In the genomic region with DNA sequence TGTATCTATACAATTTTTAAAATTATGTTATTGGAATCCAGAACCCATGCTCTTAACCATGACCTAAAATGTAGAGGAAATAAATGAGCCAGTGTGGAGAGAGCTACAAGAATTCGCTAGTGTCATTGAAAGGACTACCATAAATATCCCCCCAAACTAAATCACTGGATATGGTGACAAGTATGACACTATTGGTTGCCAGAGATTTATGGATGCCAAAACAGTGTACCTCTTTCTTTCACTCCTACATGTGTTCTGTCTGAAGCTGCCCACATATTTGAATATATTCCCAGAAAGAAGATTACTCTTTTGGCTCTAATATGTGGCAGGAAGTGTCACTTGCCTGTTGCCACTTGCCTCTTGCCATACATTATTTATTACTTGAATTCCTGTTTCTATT, we compare ENCODE assay signal across 27 cellular contexts.
"Had no signal": no experiment of that assay in that cellular context is flagged by ENCODE, and none has a peak within 500 bp of the region (broad histone marks: within the 10 kb centered on the region; RNA-seq: fewer than 3 reads in every experiment).

No MANE protein-coding gene starts in this region.

- H3K4me2 ChIP-seq: smooth muscle cell had no signal

- H3K27ac Mint-ChIP-seq: mesothelial cell of epicardium; naive thymus-derived CD4-positive, alpha-beta T cell; natural killer cell treated with Interleukin-12 subunit alpha and Interleukin-12 subunit beta and Interleukin-15 and Interleukin-18, amount 100 ng/mL, for 72 hours; progenitor cell of endocrine pancreas; stimulated activated memory B cell treated with anti-CD40 and anti-IgM and Interleukin-4, amounts not matched to agents 10 μg/mL and 1 μg/mL and 100 μg/mL, for 72 hours; stimulated activated naive CD8-positive, alpha-beta T cell treated with anti-CD3 and anti-CD28 coated beads, Interleukin-15, amount 100 ng/mL, for 72 hours had no signal

- H3K9me3 ChIP-seq: lower lobe of right lung, mucosa of descending colon, ovary, right lobe of liver, testis, thyroid gland, transverse colon, upper lobe of left lung, vagina had no signal

- DNase-seq: kidney glomerular epithelial cell; left cardiac atrium; left lung; lower lobe of right lung; mesendoderm; mucosa of descending colon; naive thymus-derived CD4-positive, alpha-beta T cell; ovary; right lobe of liver; stimulated activated CD4-positive, alpha-beta T cell treated with anti-CD3 and anti-CD28 coated beads, Interleukin-1b, Interleukin-23, amount 100 ng/mL, for 48 hours; stimulated activated CD4-positive, alpha-beta T cell treated with anti-CD3 and anti-CD28 coated beads, Interleukin-2, amount 100 ng/mL, for 48 hours; stimulated activated CD4-positive, alpha-beta T cell treated with anti-CD3 and anti-CD28 coated beads, Interleukin-4, amount 100 ng/mL, for 4 hours; stimulated activated CD8-positive, alpha-beta memory T cell treated with anti-CD3 and anti-CD28 coated beads, Interleukin-4, amount 100 ng/mL, for 48 hours; stimulated activated naive CD4-positive, alpha-beta T cell treated with Interleukin-2 at 50 U/mL for 16 hours; stimulated activated naive CD8-positive, alpha-beta T cell treated with anti-CD3 and anti-CD28 coated beads, Interleukin-15, amount 100 ng/mL, for 72 hours; substantia nigra; testis; thyroid gland; transverse colon; upper lobe of left lung had no signal

- H3K9me3 Mint-ChIP-seq: stimulated activated memory B cell treated with anti-CD40 and anti-IgM and Interleukin-4, amounts not matched to agents 10 μg/mL and 1 μg/mL and 100 μg/mL, for 72 hours had no signal

- H3K4me3 ChIP-seq: left lung, lower lobe of right lung, mucosa of descending colon, ovary, right atrium auricular region, right lobe of liver, smooth muscle cell, testis, thyroid gland, transverse colon, upper lobe of left lung, vagina had no signal

- H3K4me1 Mint-ChIP-seq: mesothelial cell of epicardium; naive thymus-derived CD4-positive, alpha-beta T cell; stimulated activated memory B cell treated with anti-CD40 and anti-IgM and Interleukin-4, amounts not matched to agents 10 μg/mL and 1 μg/mL and 100 μg/mL, for 72 hours; stimulated activated naive CD8-positive, alpha-beta T cell treated with anti-CD3 and anti-CD28 coated beads, Interleukin-15, amount 100 ng/mL, for 72 hours had no signal

- H3K36me3 ChIP-seq: left lung, lower lobe of right lung, ovary, right atrium auricular region, right lobe of liver, thyroid gland, transverse colon, upper lobe of left lung, vagina had no signal

- H3K4me1 ChIP-seq: left lung, lower lobe of right lung, right atrium auricular region, right lobe of liver, testis, thyroid gland, transverse colon, upper lobe of left lung, vagina had no signal

- H3K36me3 Mint-ChIP-seq: mesothelial cell of epicardium; naive thymus-derived CD4-positive, alpha-beta T cell; stimulated activated memory B cell treated with anti-CD40 and anti-IgM and Interleukin-4, amounts not matched to agents 10 μg/mL and 1 μg/mL and 100 μg/mL, for 72 hours had no signal

- H3K27me3 Mint-ChIP-seq: naive thymus-derived CD4-positive, alpha-beta T cell; natural killer cell treated with Interleukin-12 subunit alpha and Interleukin-12 subunit beta and Interleukin-15 and Interleukin-18, amount 100 ng/mL, for 72 hours; progenitor cell of endocrine pancreas; stimulated activated memory B cell treated with anti-CD40 and anti-IgM and Interleukin-4, amounts not matched to agents 10 μg/mL and 1 μg/mL and 100 μg/mL, for 72 hours; stimulated activated naive CD8-positive, alpha-beta T cell treated with anti-CD3 and anti-CD28 coated beads, Interleukin-15, amount 100 ng/mL, for 72 hours had no signal

- ATAC-seq: left lung; lower lobe of right lung; mucosa of descending colon; naive thymus-derived CD4-positive, alpha-beta T cell; natural killer cell treated with Interleukin-12 subunit alpha and Interleukin-12 subunit beta and Interleukin-15 and Interleukin-18, amount 100 ng/mL, for 72 hours; right lobe of liver; stimulated activated memory B cell treated with anti-CD40 and anti-IgM and Interleukin-4, amounts not matched to agents 10 μg/mL and 1 μg/mL and 100 μg/mL, for 72 hours; stimulated activated naive CD8-positive, alpha-beta T cell treated with anti-CD3 and anti-CD28 coated beads, Interleukin-15, amount 100 ng/mL, for 72 hours had no signal

- H3K4me3 Mint-ChIP-seq: mesothelial cell of epicardium; naive thymus-derived CD4-positive, alpha-beta T cell; natural killer cell treated with Interleukin-12 subunit alpha and Interleukin-12 subunit beta and Interleukin-15 and Interleukin-18, amount 100 ng/mL, for 72 hours; stimulated activated memory B cell treated with anti-CD40 and anti-IgM and Interleukin-4, amounts not matched to agents 10 μg/mL and 1 μg/mL and 100 μg/mL, for 72 hours; stimulated activated naive CD8-positive, alpha-beta T cell treated with anti-CD3 and anti-CD28 coated beads, Interleukin-15, amount 100 ng/mL, for 72 hours had no signal

- H3K27me3 ChIP-seq: left lung, ovary, right atrium auricular region, right lobe of liver, testis, thyroid gland, transverse colon, upper lobe of left lung, vagina had no signal

- H3K27ac ChIP-seq: left lung, lower lobe of right lung, ovary, right atrium auricular region, right lobe of liver, testis, thyroid gland, transverse colon, upper lobe of left lung, vagina had no signal
